Comparison of ENCODE assay signal across 9 cellular contexts in the genomic region with DNA sequence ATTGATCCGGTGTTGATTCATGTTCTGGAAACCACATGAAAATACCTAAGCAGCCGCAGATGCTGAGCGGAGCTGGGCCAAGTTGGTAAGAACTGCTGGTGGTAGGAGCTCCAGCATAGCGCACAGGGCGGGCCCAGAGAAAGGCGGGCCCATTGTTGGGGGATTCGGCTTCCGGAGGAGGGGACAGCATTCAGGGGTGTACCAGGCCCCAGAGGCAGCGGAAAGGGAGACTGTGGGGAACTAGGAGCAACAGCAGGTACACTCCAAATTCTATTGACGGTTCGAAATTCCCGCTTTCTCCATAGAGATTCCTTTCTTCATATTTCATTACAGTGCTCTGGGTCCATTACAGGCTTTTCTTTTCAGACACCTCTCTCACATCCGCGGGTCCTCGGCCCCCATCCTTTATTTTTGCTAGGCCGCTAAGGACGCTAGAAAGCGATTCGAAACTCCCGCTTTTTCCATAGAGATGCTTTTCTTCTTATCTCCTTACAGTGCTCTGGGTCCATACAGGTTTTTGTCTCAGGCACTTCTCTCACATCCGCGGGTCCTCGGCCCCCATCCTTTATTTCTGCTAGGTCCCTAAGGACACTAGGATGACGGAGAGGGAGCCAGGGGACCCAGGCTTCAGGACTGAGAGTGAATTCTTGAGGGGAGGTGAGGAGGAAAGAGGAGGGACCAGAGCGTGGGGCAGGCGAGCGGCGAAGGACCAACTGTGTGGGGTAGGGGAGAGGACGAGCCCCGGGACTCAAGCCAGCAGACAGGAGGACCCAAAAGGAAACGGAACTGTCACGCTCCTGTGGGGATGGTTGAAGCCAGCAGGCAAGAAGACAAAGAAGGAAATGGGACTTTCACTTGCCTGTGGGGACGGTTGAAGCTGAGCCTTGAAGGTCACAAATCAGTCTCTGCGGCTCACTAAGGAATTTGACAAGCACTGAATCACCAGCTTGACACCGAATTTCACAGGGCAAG. TPM values are rescaled to one million over a fixed set of nuclear protein-coding genes. Genes with fewer than 3 reads are reported as not detected.
DNase-seq lines count a peak whose midpoint lies in the region; ATAC-seq, FAIRE-seq and TF ChIP-seq lines count a peak whose summit lies in the region.
"Had no signal": no experiment of that assay in that cellular context is flagged by ENCODE, and none has a peak within 500 bp of the region (broad histone marks: within the 10 kb centered on the region; RNA-seq: fewer than 3 reads in every experiment).

A gene with protein sequence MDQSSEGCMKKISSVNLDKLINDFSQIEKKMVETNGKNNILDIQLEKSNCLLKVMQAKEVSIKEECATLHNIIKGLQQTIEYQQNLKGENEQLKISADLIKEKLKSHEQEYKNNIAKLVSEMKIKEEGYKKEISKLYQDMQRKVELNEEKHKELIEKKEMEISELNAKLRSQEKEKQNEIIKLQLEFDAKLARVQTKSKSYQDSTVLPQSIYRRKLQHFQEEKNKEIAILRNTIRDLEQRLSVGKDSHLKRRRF (plus strand): TSS at position 189 of the 972 bp plus-strand sequence. CDS start 2,304 bp downstream, outside the sequence.

- TF ChIP-seq POLR2A in breast epithelium (IDR thresholded peaks at IDR 0.05) = no peak
- TF ChIP-seq POLR2A in tibial nerve (IDR thresholded peaks at IDR 0.05) = no peak

- no peak for FAIRE-seq in pancreas (lab: Jason Lieb, UNC)

- no peak within 1 kb of the TSS for H3K27ac Mint-ChIP-seq in MCF 10A (ENCODE audit: low read depth, unreplicated experiment)

- H3K27ac ChIP-seq in breast epithelium (no peak within 1 kb of the TSS), HUES64 (ENCODE audit: low read depth, low read length) (no peak within 1 kb of the TSS), pancreas (no peak within 1 kb of the TSS), tibial nerve (no peak within 1 kb of the TSS)
- H3K27ac ChIP-seq: C4-2B had no signal

- H3K27me3 Mint-ChIP-seq in MCF 10A (ENCODE audit: insufficient read depth, unreplicated experiment) = no peaks in the 10 kb centered on the region

- peak; percentile 56 to 86 (median 77) for ATAC-seq in pancreas

- H3K4me3 ChIP-seq in breast epithelium = peak within 1 kb of the TSS; percentile 29 to 55 (median 38)
- peak within 1 kb of the TSS; percentile 63 for H3K4me3 ChIP-seq in HUES64 (ENCODE audit: low read length)
- H3K4me3 ChIP-seq in pancreas = peak within 1 kb of the TSS in 2 of 4 donors; percentile 19 to 35
- H3K4me3 ChIP-seq in tibial nerve = peak within 1 kb of the TSS; percentile 0 to 47 (median 42)

- H3K4me3 Mint-ChIP-seq in MCF 10A (ENCODE audit: unreplicated experiment) = no peak within 1 kb of the TSS

- intact Hi-C loops in breast epithelium (cut with DNase I; ENCODE audit: low total_unique reads) (no loop called here), MCF 10A (cut with micrococcal nuclease) (no loop called here), pancreas (cut with DNase I) (no loop called here)

- H3K9me3 Mint-ChIP-seq in MCF 10A (ENCODE audit: unreplicated experiment) = no peaks in the 10 kb centered on the region

- BruUV-seq in MCF 10A (replicated peaks; lab: Mats Ljungman, UMichigan) = no TSS peak

- no peak for TF ChIP-seq EP300 in tibial nerve (IDR thresholded peaks at IDR 0.05)

- no peaks in the 10 kb centered on the region for H3K4me1 Mint-ChIP-seq in MCF 10A (ENCODE audit: insufficient read depth, unreplicated experiment)

- WGBS in HUES64 = 89% methylated on average over 35 of the region's 35 CpGs
- WGBS in pancreas, 2 donors = 11 to 14% methylated on average over 35 of the region's 35 CpGs
- 23 to 30% methylated on average over 35 of the region's 35 CpGs for WGBS in tibial nerve, 2 donors

- no peak for DNase-seq in breast epithelium (ENCODE audit: low spot score in 2 of 2)
- no peak for DNase-seq in MCF 10A (ENCODE audit: unreplicated experiment)
- peak; percentile 17 for DNase-seq in activated CD8-positive, alpha-beta memory T cell treated with anti-CD3 and anti-CD28 coated beads, Interleukin-2, amount 50 U/mL, for 1 hour (ENCODE audit: extremely low read depth)
- peak; percentile 16 for DNase-seq in fibroblast of gingiva (ENCODE audit: low read depth)
- DNase-seq in pancreas = peak in 5 of 6 donors; percentile 12 to 59 (median 42)
- no peak for DNase-seq in tibial nerve (ENCODE audit: low spot score in 2 of 2)
- DNase-seq in DMS53 (lab: John Stamatoyannopoulos, UW) = no peak

- no peaks in the 10 kb centered on the region for H3K36me3 ChIP-seq in breast epithelium
- no peaks in the 10 kb centered on the region for H3K36me3 ChIP-seq in HUES64 (ENCODE audit: insufficient read depth, low read length)
- no peaks in the 10 kb centered on the region for H3K36me3 ChIP-seq in pancreas
- H3K36me3 ChIP-seq in tibial nerve = no peaks in the 10 kb centered on the region

- H3K9ac ChIP-seq in HUES64 (ENCODE audit: low read depth, low read length) = peak within 1 kb of the TSS; percentile 43

- H3K9me3 ChIP-seq in breast epithelium (no peaks in the 10 kb centered on the region), HUES64 (ENCODE audit: insufficient read depth, low read depth, low read length) (no peaks in the 10 kb centered on the region), pancreas (no peaks in the 10 kb centered on the region), tibial nerve (no peaks in the 10 kb centered on the region)

- H3K4me1 ChIP-seq in breast epithelium (no peaks in the 10 kb centered on the region), HUES64 (ENCODE audit: insufficient read depth, low read length) (peaks cover 12% of the 10 kb centered on the region; the same call in 1 of the 2 replicates), pancreas (no peaks in the 10 kb centered on the region), tibial nerve (peaks cover 0 to 6% (median 2%) of the 10 kb centered on the region in 4 donors)

- CTCF ChIA-PET in MCF 10A (lab: Yijun Ruan, JAX) = interaction anchor here (1.0 kb wide), 1 partner anchor 12 kb away, joined by 5 read pairs; no protein-coding TSS in a partner anchor

- POLR2A ChIA-PET in MCF 10A (lab: Yijun Ruan, JAX) = interaction anchor here (0.6 kb wide), 1 partner anchor 113 kb away, joined by 4 read pairs; no protein-coding TSS in a partner anchor

- H3K27me3 ChIP-seq in breast epithelium (no peaks in the 10 kb centered on the region), HUES64 (ENCODE audit: insufficient read depth, low read length) (no peaks in the 10 kb centered on the region), pancreas (no peaks in the 10 kb centered on the region), tibial nerve (no peaks in the 10 kb centered on the region)

- TF ChIP-seq CTCF in breast epithelium (IDR thresholded peaks at IDR 0.05) (no peak), MCF 10A (IDR thresholded peaks at IDR 0.05; ENCODE audit: unreplicated experiment) (no peak), pancreas (IDR thresholded peaks at IDR 0.05) (no peak), tibial nerve (IDR thresholded peaks at IDR 0.05) (no peak)

- no peaks in the 10 kb centered on the region for H3K36me3 Mint-ChIP-seq in MCF 10A (ENCODE audit: insufficient read depth, unreplicated experiment)

RNA-seq across cellular contexts. Expression of the gene that starts here (rescaled TPM):
- total RNA-seq in breast epithelium (1 to 10 TPM in 1 of 3 donors, under 1 TPM in 2; 0.88 to 1.3 (median 0.96) TPM), MCF 10A (2022) (not detected in 2 replicates), pancreas (1 to 10 TPM in 1 of 6 donors, under 1 TPM in 5; 0.19 to 1.3 (median 0.67) TPM), tibial nerve (1 to 10 TPM; 2.6 to 3.9 (median 3.0) TPM)
- polyA plus RNA-seq in HUES64 (2013, experiment 1 of 2) = 6.6 TPM
- 5.9 TPM for polyA plus RNA-seq in HUES64 (2013, experiment 2 of 2)
- under 1 TPM; 0.27 to 0.63 TPM for polyA plus RNA-seq in pancreas

Comparison
In these comparisons a context has a peak if more than half of its experiments do, and no peak if none do; other contexts are left out.
1. DNase-seq: peak in activated CD8-positive, alpha-beta memory T cell treated with anti-CD3 and anti-CD28 coated beads, Interleukin-2, amount 50 U/mL, for 1 hour (single experiment), fibroblast of gingiva (single experiment) and pancreas (5 of 6); none in breast epithelium (0 of 2), MCF 10A (single experiment), tibial nerve (0 of 2) and DMS53 (single experiment).